Comparison of ENCODE assay signal across 8 cellular contexts in genomic region chr6:63573899-63574553, GRCh38. TPM values are rescaled to one million over a fixed set of nuclear protein-coding genes. Genes with fewer than 3 reads are reported as not detected.
DNase-seq lines count a peak whose midpoint lies in the region; ATAC-seq, FAIRE-seq and TF ChIP-seq lines count a peak whose summit lies in the region.

No MANE protein-coding gene starts in this region.

- TF ChIP-seq EP300 in stomach (IDR thresholded peaks at IDR 0.05), result no peak

- H3K4me1 ChIP-seq in lung (ENCODE audit: control insufficient read depth in 2 of 2, insufficient read depth in 2 of 2, low read length in 2 of 2) (peaks cover 0 to 3% of the 10 kb centered on the region in 2 donors), stomach (peaks cover 10 to 66% (median 41%) of the 10 kb centered on the region in 4 donors)

- 12 to 14% methylated on average over 10 of the region's 10 CpGs for WGBS in lung, 2 donors
- WGBS in stomach, 5 donors, result 4 to 11% (median 5%) methylated on average over 10 of the region's 10 CpGs

- H3K36me3 Mint-ChIP-seq in T-helper 1 cell treated with Interleukin-12 subunit alpha and Interleukin-12 subunit beta and Interleukin-4 antibody, amounts not matched to agents 30 μg/mL and 1 μg/mL, for 36 hours (ENCODE audit: low read depth), result peaks cover 24% of the 10 kb centered on the region

- peak overlapping the region; percentile 96 for H3K27ac Mint-ChIP-seq in T-helper 1 cell treated with Interleukin-12 subunit alpha and Interleukin-12 subunit beta and Interleukin-4 antibody, amounts not matched to agents 30 μg/mL and 1 μg/mL, for 36 hours

- H3K4me3 ChIP-seq in lung, result peak overlapping the region; percentile 99
- H3K4me3 ChIP-seq in stomach, result peak overlapping the region; percentile 74 to 100 (median 80)

- peak; percentile 13 for DNase-seq in AG08395 (ENCODE audit: low spot score)
- no peak for DNase-seq in GM18507 (ENCODE audit: extremely low spot score, insufficient read length, low read depth)
- peak; percentile 33 for DNase-seq in NCI-H1417 treated with DMSO at 0.1 percent for 48 hours (lab: John Stamatoyannopoulos, UW)
- DNase-seq in lung (ENCODE audit: low spot score), result peak; percentile 51
- peak; percentile 48 for DNase-seq in stomach

- FAIRE-seq in GM18507 (lab: Jason Lieb, UNC), result peak; percentile 75

- TF ChIP-seq CTCF in lung (IDR thresholded peaks at IDR 0.05; ENCODE audit: control extremely low read depth, extremely low read depth) (no peak), stomach (IDR thresholded peaks at IDR 0.05) (peak in 3 of 7 experiments; percentile 38 to 57 (median 48))

- H3K9me3 Mint-ChIP-seq in T-helper 1 cell treated with Interleukin-12 subunit alpha and Interleukin-12 subunit beta and Interleukin-4 antibody, amounts not matched to agents 30 μg/mL and 1 μg/mL, for 36 hours, result no peaks in the 10 kb centered on the region

- peak overlapping the region; percentile 93 for H3K4me3 Mint-ChIP-seq in T-helper 1 cell treated with Interleukin-12 subunit alpha and Interleukin-12 subunit beta and Interleukin-4 antibody, amounts not matched to agents 30 μg/mL and 1 μg/mL, for 36 hours

- H3K27ac ChIP-seq in cingulate gyrus (ENCODE audit: low read depth, low read length) (peak overlapping the region; percentile 93), lung (ENCODE audit: low read depth in 1 of 2, low read length in 1 of 2) (peak overlapping the region; percentile 92 to 100), stomach (peak overlapping the region; percentile 98 to 100 (median 100))

- intact Hi-C loops in stomach (cut with DNase I; ENCODE audit: low total_unique reads), result no loop called here

- H3K27me3 ChIP-seq in lung (ENCODE audit: control insufficient read depth, insufficient read depth) (no peaks in the 10 kb centered on the region), stomach (no peaks in the 10 kb centered on the region)

- ATAC-seq in lung (ENCODE audit: insufficient read depth, low FRiP score) (no peak), GM18498 (IDR thresholded peaks at IDR 0.05; ENCODE audit: unreplicated experiment) (no peak)

- H3K36me3 ChIP-seq in lung (ENCODE audit: control insufficient read depth in 2 of 2, insufficient read depth in 2 of 2, low read length in 2 of 2) (peaks cover 4 to 8% of the 10 kb centered on the region in 2 donors), stomach (peaks cover 20 to 29% (median 28%) of the 10 kb centered on the region in 4 donors)

- no peaks in the 10 kb centered on the region for H3K27me3 Mint-ChIP-seq in T-helper 1 cell treated with Interleukin-12 subunit alpha and Interleukin-12 subunit beta and Interleukin-4 antibody, amounts not matched to agents 30 μg/mL and 1 μg/mL, for 36 hours (ENCODE audit: low read depth)

- H3K4me1 Mint-ChIP-seq in T-helper 1 cell treated with Interleukin-12 subunit alpha and Interleukin-12 subunit beta and Interleukin-4 antibody, amounts not matched to agents 30 μg/mL and 1 μg/mL, for 36 hours (ENCODE audit: low read depth), result peaks cover 30% of the 10 kb centered on the region

- no peak for TF ChIP-seq POLR2A in stomach (IDR thresholded peaks at IDR 0.05)

- H3K9me3 ChIP-seq in lung (ENCODE audit: control insufficient read depth in 2 of 2, insufficient read depth in 1 of 2, low read length in 1 of 2) (no peaks in the 10 kb centered on the region), stomach (no peaks in the 10 kb centered on the region)

RNA-seq across cellular contexts. Expression of gene PTP4A1, which starts 1.7 kb away (rescaled TPM):
- total RNA-seq in lung (100 to 1,000 TPM in 1 of 2 donors, 10 to 100 TPM in 1; 65.9 to 359 TPM), stomach (100 to 1,000 TPM in 1 of 5 donors, 10 to 100 TPM in 4; 22.0 to 140 (median 54.6) TPM)
- polyA plus RNA-seq in lung (10 to 100 TPM; 30.4 to 34.6 TPM), stomach (10 to 100 TPM; 10.0 to 23.7 (median 19.4) TPM)
